17 cellular contexts compared by ENCODE assay signal in genomic region chr17:27396941-27397340, GRCh38. TPM values are rescaled to one million over a fixed set of nuclear protein-coding genes. Genes with fewer than 3 reads are reported as not detected.
DNase-seq lines count a peak whose midpoint lies in the region; ATAC-seq and TF ChIP-seq lines count a peak whose summit lies in the region.
"Had no signal": no experiment of that assay in that cellular context is flagged by ENCODE, and none has a peak within 500 bp of the region (broad histone marks: within the 10 kb centered on the region; RNA-seq: fewer than 3 reads in every experiment).

No MANE protein-coding gene starts in this region.

- ATAC-seq in GM21737 (IDR thresholded peaks at IDR 0.05; ENCODE audit: unreplicated experiment) (no peak), HG03045 (IDR thresholded peaks at IDR 0.05; ENCODE audit: unreplicated experiment) (no peak)
- ATAC-seq: activated T-cell treated with anti-CD3 and anti-CD28 coated beads, Interleukin-2, amount 50 U/mL, for 72 hours; stimulated activated naive CD8-positive, alpha-beta T cell treated with anti-CD3 and anti-CD28 coated beads, Interleukin-15, amount 100 ng/mL, for 72 hours had no signal

- DNase-seq in AG10803 (ENCODE audit: low read depth) (peak; percentile 87), LHCN-M2 (ENCODE audit: low read depth) (peak; percentile 64), epithelial cell of esophagus (ENCODE audit: low read depth) (peak; percentile 51), medulla oblongata (ENCODE audit: extremely low spot score) (peak; percentile 21), D341Med (ENCODE audit: low spot score) (no peak), NCI-H146 treated with DMSO at 0.1 percent for 48 hours (lab: John Stamatoyannopoulos, UW; ENCODE audit: unreplicated experiment) (no peak)
- DNase-seq: activated T-cell treated with anti-CD3 and anti-CD28 coated beads, Interleukin-2, amount 50 U/mL, for 72 hours; colonic mucosa; DMS79 treated with DMSO at 0.1 percent for 48 hours; hippocampal formation; naive B cell; NCI-H1930; NCI-H510A; stimulated activated naive CD8-positive, alpha-beta T cell treated with anti-CD3 and anti-CD28 coated beads, Interleukin-15, amount 100 ng/mL, for 72 hours had no signal

- H3K4me3 ChIP-seq in AG10803 (ENCODE audit: low read length) = no peak overlapping the region
- H3K4me3 ChIP-seq in epithelial cell of esophagus (ENCODE audit: low read length) = no peak overlapping the region
- H3K4me3 ChIP-seq: colonic mucosa, vagina had no signal

- TF ChIP-seq CTCF in AG10803 (conservative IDR thresholded peaks at IDR 0.05; ENCODE audit: low read length) = no peak
- no peak for TF ChIP-seq CTCF in epithelial cell of esophagus (IDR thresholded peaks at IDR 0.05; ENCODE audit: insufficient read depth, low read depth, low read length, missing control alignments)

RNA-seq across cellular contexts. Expression of gene KSR1, which starts 59.3 kb away (rescaled TPM):
- total RNA-seq in LHCN-M2 (2014; rRNA removed) = 4.9 and 6.0 TPM in 2 replicates
- polyA plus RNA-seq in LHCN-M2 (2012) = 4.7 TPM

Comparison
In these comparisons a context has a peak if more than half of its experiments do, and no peak if none do; other contexts are left out.
1. DNase-seq: peak in AG10803 (single experiment), LHCN-M2 (single experiment), epithelial cell of esophagus (single experiment) and medulla oblongata (single experiment); none in D341Med (single experiment) and NCI-H146 treated with DMSO at 0.1 percent for 48 hours (single experiment).